ENCODE assay signal across 23 cellular contexts in genomic region chr6:81606965-81607381, GRCh38.
DNase-seq lines count a peak whose midpoint lies in the region; ATAC-seq and TF ChIP-seq lines count a peak whose summit lies in the region.
"Had no signal": no experiment of that assay in that cellular context is flagged by ENCODE, and none has a peak within 500 bp of the region (broad histone marks: within the 10 kb centered on the region; RNA-seq: fewer than 3 reads in every experiment).

No MANE protein-coding gene starts in this region.

- H3K27ac Mint-ChIP-seq in osteocyte (ENCODE audit: unreplicated experiment) (peak overlapping the region; percentile 66), WTC11 (no peak overlapping the region)
- H3K27ac Mint-ChIP-seq: activated CD4-positive, alpha-beta memory T cell treated with anti-CD3 and anti-CD28 coated beads, Interleukin-2, amount 10 ng/mL, durations not matched to agents 7 days and 5 days; activated naive CD4-positive, alpha-beta T cell treated with anti-CD3 and anti-CD28 coated beads, Interleukin-2, amount 50 U/mL, for 24 hours; activated T-cell treated with anti-CD3 and anti-CD28 coated beads, Interleukin-2, amount 50 U/mL, for 24 hours; CD14-positive monocyte; effector memory CD8-positive, alpha-beta T cell; stimulated activated effector memory CD8-positive, alpha-beta T cell treated with anti-CD3 and anti-CD28 coated beads, Interleukin-12 subunit alpha, Interleukin-12 subunit beta, amount 100 ng/mL, for 72 hours; T-helper 1 cell treated with Interleukin-12 subunit alpha and Interleukin-12 subunit beta and Interleukin-4 antibody, amounts not matched to agents 30 μg/mL and 1 μg/mL, for 36 hours had no signal

- H3K4me1 Mint-ChIP-seq in osteocyte (ENCODE audit: unreplicated experiment) (peaks cover 20% of the 10 kb centered on the region), WTC11 (no peaks in the 10 kb centered on the region)
- H3K4me1 Mint-ChIP-seq: activated CD4-positive, alpha-beta memory T cell treated with anti-CD3 and anti-CD28 coated beads, Interleukin-2, amount 10 ng/mL, durations not matched to agents 7 days and 5 days; activated naive CD4-positive, alpha-beta T cell treated with anti-CD3 and anti-CD28 coated beads, Interleukin-2, amount 50 U/mL, for 24 hours; CD14-positive monocyte; stimulated activated effector memory CD8-positive, alpha-beta T cell treated with anti-CD3 and anti-CD28 coated beads, Interleukin-12 subunit alpha, Interleukin-12 subunit beta, amount 100 ng/mL, for 72 hours had no signal

- CTCF ChIA-PET in WTC11 (lab: Charles Lee): no interaction called here

- H3K27me3 Mint-ChIP-seq in osteocyte (ENCODE audit: unreplicated experiment): no peaks in the 10 kb centered on the region
- H3K27me3 Mint-ChIP-seq in WTC11 (ENCODE audit: low read depth): no peaks in the 10 kb centered on the region
- H3K27me3 Mint-ChIP-seq: activated CD4-positive, alpha-beta memory T cell treated with anti-CD3 and anti-CD28 coated beads, Interleukin-2, amount 10 ng/mL, durations not matched to agents 7 days and 5 days; activated naive CD4-positive, alpha-beta T cell treated with anti-CD3 and anti-CD28 coated beads, Interleukin-2, amount 50 U/mL, for 24 hours; activated T-cell treated with anti-CD3 and anti-CD28 coated beads, Interleukin-2, amount 50 U/mL, for 24 hours; effector memory CD8-positive, alpha-beta T cell had no signal

- H3K9me3 Mint-ChIP-seq in osteocyte (ENCODE audit: unreplicated experiment) (peaks cover 17% of the 10 kb centered on the region), WTC11 (peaks cover 18% of the 10 kb centered on the region)
- H3K9me3 Mint-ChIP-seq: T-helper 1 cell treated with Interleukin-12 subunit alpha and Interleukin-12 subunit beta and Interleukin-4 antibody, amounts not matched to agents 30 μg/mL and 1 μg/mL, for 36 hours had no signal

- H3K4me3 Mint-ChIP-seq in osteocyte (ENCODE audit: unreplicated experiment) (no peak overlapping the region), WTC11 (no peak overlapping the region)
- H3K4me3 Mint-ChIP-seq: activated CD4-positive, alpha-beta memory T cell treated with anti-CD3 and anti-CD28 coated beads, Interleukin-2, amount 10 ng/mL, durations not matched to agents 7 days and 5 days; activated naive CD4-positive, alpha-beta T cell treated with anti-CD3 and anti-CD28 coated beads, Interleukin-2, amount 50 U/mL, for 24 hours; activated T-cell treated with anti-CD3 and anti-CD28 coated beads, Interleukin-2, amount 50 U/mL, for 24 hours; CD14-positive monocyte; effector memory CD8-positive, alpha-beta T cell; naive B cell; stimulated activated effector memory CD8-positive, alpha-beta T cell treated with anti-CD3 and anti-CD28 coated beads, Interleukin-12 subunit alpha, Interleukin-12 subunit beta, amount 100 ng/mL, for 72 hours; T-helper 1 cell treated with Interleukin-12 subunit alpha and Interleukin-12 subunit beta and Interleukin-4 antibody, amounts not matched to agents 30 μg/mL and 1 μg/mL, for 36 hours had no signal

- peak; percentile 66 for ATAC-seq in RWPE2 (ENCODE audit: low read depth)
- no peak for ATAC-seq in WTC11
- ATAC-seq: effector memory CD8-positive, alpha-beta T cell; HCT116; psoas muscle; stimulated activated effector memory CD8-positive, alpha-beta T cell treated with anti-CD3 and anti-CD28 coated beads, Interleukin-12 subunit alpha, Interleukin-12 subunit beta, amount 100 ng/mL, for 72 hours had no signal

- no peaks in the 10 kb centered on the region for H3K4me1 ChIP-seq in RWPE2 (ENCODE audit: insufficient read depth, poor library complexity, severe bottlenecking)
- H3K4me1 ChIP-seq: psoas muscle had no signal

- H3K27ac ChIP-seq in RWPE2 (ENCODE audit: poor library complexity, severe bottlenecking): peak overlapping the region; percentile 31
- H3K27ac ChIP-seq: psoas muscle, tibial artery, WERI-Rb-1 had no signal

- H3K36me3 ChIP-seq in RWPE2 (ENCODE audit: low read depth): no peaks in the 10 kb centered on the region
- H3K36me3 ChIP-seq: tibial artery, WERI-Rb-1 had no signal

- TF ChIP-seq CTCF in RWPE2 (IDR thresholded peaks at IDR 0.05; ENCODE audit: poor library complexity, severe bottlenecking): no peak
- TF ChIP-seq CTCF in osteocyte (IDR thresholded peaks at IDR 0.05): no peak
- TF ChIP-seq CTCF in WTC11 (IDR thresholded peaks at IDR 0.05): no peak

- no peaks in the 10 kb centered on the region for H3K9me3 ChIP-seq in RWPE2 (ENCODE audit: severe bottlenecking)
- H3K9me3 ChIP-seq: psoas muscle, tibial artery had no signal

- no peaks in the 10 kb centered on the region for H3K36me3 Mint-ChIP-seq in osteocyte (ENCODE audit: unreplicated experiment)
- H3K36me3 Mint-ChIP-seq in WTC11: no peaks in the 10 kb centered on the region
- H3K36me3 Mint-ChIP-seq: activated naive CD4-positive, alpha-beta T cell treated with anti-CD3 and anti-CD28 coated beads, Interleukin-2, amount 50 U/mL, for 24 hours; CD14-positive monocyte; naive B cell; stimulated activated effector memory CD8-positive, alpha-beta T cell treated with anti-CD3 and anti-CD28 coated beads, Interleukin-12 subunit alpha, Interleukin-12 subunit beta, amount 100 ng/mL, for 72 hours had no signal

- no peaks in the 10 kb centered on the region for H3K27me3 ChIP-seq in RWPE2 (ENCODE audit: insufficient read depth, poor library complexity, severe bottlenecking)
- H3K27me3 ChIP-seq: tibial artery had no signal

- POLR2A ChIA-PET in WTC11 (lab: Charles Lee): no interaction called here

- peak; percentile 93 for DNase-seq in EH (ENCODE audit: low read depth)
- DNase-seq in RWPE2 (ENCODE audit: low spot score): no peak
- peak; percentile 7 for DNase-seq in dermis blood vessel endothelial cell
- DNase-seq in osteocyte (ENCODE audit: extremely low spot score, unreplicated experiment): no peak
- no peak for DNase-seq in NCI-H187 treated with DMSO at 0.1 percent for 48 hours (lab: John Stamatoyannopoulos, UW)
- DNase-seq in WTC11 (ENCODE audit: low spot score): no peak
- DNase-seq in anterior cingulate cortex (lab: John Stamatoyannopoulos, UW): no peak
- DNase-seq in globus pallidus (ENCODE audit: low spot score): no peak
- DNase-seq: activated CD4-positive, alpha-beta memory T cell treated with anti-CD3 and anti-CD28 coated beads, Interleukin-2, amount 10 ng/mL, durations not matched to agents 7 days and 5 days; activated T-cell treated with anti-CD3 and anti-CD28 coated beads, Interleukin-2, amount 50 U/mL, for 24 hours; caudate nucleus; effector memory CD8-positive, alpha-beta T cell; naive B cell; NCI-H187; NCI-H446; psoas muscle; tibial artery; WERI-Rb-1 had no signal

- no peak overlapping the region for H3K4me3 ChIP-seq in RWPE2 (ENCODE audit: severe bottlenecking)
- H3K4me3 ChIP-seq: psoas muscle, tibial artery had no signal

TF ChIP-seq in WTC11, 78 proteins besides CTCF, POLR2A, EP300 and RAD21:
- TF ChIP-seq ZNF121 (CRISPR knock-in tag; IDR thresholded peaks at IDR 0.05) (no peak), TEAD4 (CRISPR knock-in tag; IDR thresholded peaks at IDR 0.05) (no peak), NFE2L1 (CRISPR knock-in tag; IDR thresholded peaks at IDR 0.05) (no peak), ZNF423 (CRISPR knock-in tag; IDR thresholded peaks at IDR 0.05) (no peak), CBFB (CRISPR knock-in tag; IDR thresholded peaks at IDR 0.05; ENCODE audit: low read depth) (no peak), EMX1 (CRISPR knock-in tag; IDR thresholded peaks at IDR 0.05) (no peak)
TF ChIP-seq in WTC11: peak in this region for 0.

Comparison
In these comparisons a context has a peak if more than half of its experiments do, and no peak if none do; other contexts are left out.
1. DNase-seq: peak in EH (single experiment) and dermis blood vessel endothelial cell (single experiment); none in RWPE2 (single experiment), osteocyte (single experiment), NCI-H187 treated with DMSO at 0.1 percent for 48 hours (single experiment), WTC11 (single experiment), anterior cingulate cortex (0 of 58) and globus pallidus (single experiment).